Comparison of ENCODE assay signal across 1 cellular context in genomic region chr9:112731971-112732370, GRCh38.
TF ChIP-seq lines count a peak whose summit lies in the region.

No MANE protein-coding gene starts in this region.

TF ChIP-seq in HepG2, 621 proteins besides CTCF, POLR2A, EP300 and RAD21 (continued from another document and continues in another):
- TF ChIP-seq ZHX2 (IDR thresholded peaks at IDR 0.05; ENCODE audit: low read depth), result no peak
- no peak for TF ChIP-seq ZHX2 (CRISPR knock-in tag; IDR thresholded peaks at IDR 0.05; ENCODE audit: borderline replicate concordance)
- no peak for TF ChIP-seq HBP1 (CRISPR knock-in tag; IDR thresholded peaks at IDR 0.05; ENCODE audit: low read depth)
- no peak for TF ChIP-seq ZNF615 (CRISPR knock-in tag; IDR thresholded peaks at IDR 0.05; ENCODE audit: borderline replicate concordance)
- TF ChIP-seq MAFK (conservative IDR thresholded peaks at IDR 0.05 in 1 of 2, IDR thresholded peaks at IDR 0.05 in 1 of 2; ENCODE audit: low read length in 2 of 2), result no peak
- 0 out of 2 replicates have a peak, but pooled peaks have one; percentile 49 for TF ChIP-seq ZNF816 (CRISPR knock-in tag; IDR thresholded peaks at IDR 0.05; ENCODE audit: borderline replicate concordance)
- no peak for TF ChIP-seq AGO1 (IDR thresholded peaks at IDR 0.05; ENCODE audit: low read depth, low read length, poor library complexity, severe bottlenecking)
- TF ChIP-seq ZNF747 (CRISPR knock-in tag; IDR thresholded peaks at IDR 0.05; ENCODE audit: borderline replicate concordance), result no peak
- no peak for TF ChIP-seq ZBTB4 (CRISPR knock-in tag; IDR thresholded peaks at IDR 0.05; ENCODE audit: borderline replicate concordance)
- no peak for TF ChIP-seq AKNA (CRISPR knock-in tag; IDR thresholded peaks at IDR 0.05; ENCODE audit: borderline replicate concordance)
- TF ChIP-seq FOXM1 (CRISPR knock-in tag; IDR thresholded peaks at IDR 0.05), result no peak
- TF ChIP-seq ZNF780A (CRISPR knock-in tag; IDR thresholded peaks at IDR 0.05), result no peak
- no peak; the same call in 1 of the 2 replicates for TF ChIP-seq ZNF644 (CRISPR knock-in tag; IDR thresholded peaks at IDR 0.05; ENCODE audit: low read depth)
- TF ChIP-seq SUZ12 (IDR thresholded peaks at IDR 0.05; ENCODE audit: low read depth, low read length), result no peak
- TF ChIP-seq HNRNPL (IDR thresholded peaks at IDR 0.05; ENCODE audit: low read depth, low read length), result no peak
- TF ChIP-seq PRMT3 (CRISPR knock-in tag; IDR thresholded peaks at IDR 0.05; ENCODE audit: borderline replicate concordance, low read depth), result no peak
- TF ChIP-seq ZNF430 (CRISPR knock-in tag; IDR thresholded peaks at IDR 0.05), result no peak
- TF ChIP-seq ZNF383 (CRISPR knock-in tag; IDR thresholded peaks at IDR 0.05; ENCODE audit: borderline replicate concordance), result no peak
- TF ChIP-seq CERS6 (CRISPR knock-in tag; IDR thresholded peaks at IDR 0.05), result no peak
- no peak for TF ChIP-seq ADNP (CRISPR knock-in tag; IDR thresholded peaks at IDR 0.05)
- TF ChIP-seq ZNF782 (CRISPR knock-in tag; IDR thresholded peaks at IDR 0.05; ENCODE audit: borderline replicate concordance), result no peak
- no peak for TF ChIP-seq ZNF318 (CRISPR knock-in tag; IDR thresholded peaks at IDR 0.05)
- TF ChIP-seq KLF9 (CRISPR knock-in tag; IDR thresholded peaks at IDR 0.05; ENCODE audit: low read depth), result no peak
- TF ChIP-seq ZNF878 (CRISPR knock-in tag; IDR thresholded peaks at IDR 0.05), result no peak
- TF ChIP-seq LCORL (IDR thresholded peaks at IDR 0.05), result no peak
- TF ChIP-seq LCORL (CRISPR knock-in tag; IDR thresholded peaks at IDR 0.05), result 0 out of 2 replicates have a peak, but pooled peaks have one; percentile 34
- no peak for TF ChIP-seq TOE1 (CRISPR knock-in tag; IDR thresholded peaks at IDR 0.05)
- no peak for TF ChIP-seq RELA (CRISPR knock-in tag; IDR thresholded peaks at IDR 0.05)
- TF ChIP-seq SIX4 (CRISPR knock-in tag; IDR thresholded peaks at IDR 0.05), result 0 out of 2 replicates have a peak, but pooled peaks have one; percentile 17
- no peak for TF ChIP-seq HNRNPH1 (optimal IDR thresholded peaks at IDR 0.05; ENCODE audit: low read depth, low read length)
- no peak for TF ChIP-seq ZNF337 (CRISPR knock-in tag; IDR thresholded peaks at IDR 0.05; ENCODE audit: borderline replicate concordance, low read depth)
